In the genomic region with DNA sequence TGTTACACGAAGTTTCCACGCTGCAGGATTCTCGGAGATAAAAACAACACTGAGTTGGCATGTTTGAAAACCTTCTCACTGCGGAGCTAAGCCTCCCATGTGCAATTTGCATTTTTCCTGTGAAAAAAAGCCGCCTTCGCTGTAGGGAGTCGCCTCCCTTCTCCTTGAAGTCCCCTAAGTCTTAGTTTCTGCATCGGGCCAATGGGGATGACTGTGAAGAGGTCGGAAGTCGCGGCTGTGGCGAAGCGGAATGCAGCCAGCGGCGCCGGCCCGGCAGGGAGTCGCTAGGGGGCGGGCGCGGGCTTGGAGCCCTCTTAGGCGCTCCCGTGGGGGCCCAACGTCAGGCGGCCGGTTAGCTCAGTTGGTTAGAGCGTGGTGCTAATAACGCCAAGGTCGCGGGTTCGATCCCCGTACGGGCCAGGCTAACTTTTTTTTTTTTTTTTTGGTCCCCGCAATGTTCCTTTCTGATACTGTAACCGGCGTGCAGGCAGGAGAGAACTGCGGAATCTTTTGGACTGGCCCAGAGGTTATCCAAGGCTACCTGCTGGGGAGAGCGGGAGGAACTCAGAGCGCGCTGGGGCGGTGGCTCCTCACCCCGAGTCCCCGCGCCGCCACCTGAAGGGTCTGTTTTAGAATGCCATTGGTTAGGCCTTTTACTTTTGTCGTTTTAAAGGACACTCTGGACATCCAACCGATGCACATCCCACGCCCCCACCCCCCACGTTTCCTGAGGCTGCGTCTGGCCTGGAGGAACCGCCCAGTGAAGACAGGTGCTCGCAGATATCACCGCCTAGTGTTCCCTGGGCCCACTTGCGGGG, we compare ENCODE assay signal across 8 cellular contexts.
A peak's percentile ranks its signal among the peaks of the same experiment; 100 is the strongest.
DNase-seq lines count a peak whose midpoint lies in the region; TF ChIP-seq lines count a peak whose summit lies in the region.

No MANE protein-coding gene starts in this region.

- no peaks in the 10 kb centered on the region for H3K9me2 ChIP-seq in MM.1S (replicated peaks; ENCODE audit: insufficient read depth, low read length)

- TF ChIP-seq CTCF in HEK293 (tag by site-specific recombination; IDR thresholded peaks at IDR 0.05) = peak; percentile 99
- TF ChIP-seq CTCF in MM.1S (IDR thresholded peaks at IDR 0.05; ENCODE audit: low read length) = peak; percentile 50

- H3F3A ChIP-seq in MM.1S (ENCODE audit: insufficient read depth, low read length) = peaks cover 16% of the 10 kb centered on the region

- POLR2A ChIA-PET in HEK293 (lab: Yijun Ruan, JAX) = interaction anchor here (0.7 to 1.3 kb wide), 4 partner anchors 12 to 351 kb away, joined by 3 to 7 read pairs (median 4); a partner anchor contains a TSS

- H3K27me3 ChIP-seq in MM.1S (replicated peaks; ENCODE audit: insufficient read depth, low read length) = no peaks in the 10 kb centered on the region
- no peaks in the 10 kb centered on the region for H3K27me3 ChIP-seq in neuron (ENCODE audit: insufficient read depth, low read length)

- CTCF ChIA-PET in HEK293 (lab: Yijun Ruan, JAX) = interaction anchor here (0.6 to 1.1 kb wide), 7 partner anchors 13 to 586 kb away, joined by 3 to 7 read pairs (median 4); a partner anchor contains a TSS

- H3K4me3 ChIP-seq in HEK293 (ENCODE audit: low read depth, low read length) (peak overlapping the region; percentile 62), MM.1S (ENCODE audit: low read length) (peak overlapping the region; percentile 65), neuron (ENCODE audit: low read length) (peak overlapping the region; percentile 92)

- DNase-seq in GM03348 (ENCODE audit: low spot score) (peak; percentile 95), MM.1S (peak; percentile 80), SIG-M5 treated with dmso at 0.1 percent for 504 hours (lab: John Stamatoyannopoulos, UW; ENCODE audit: unreplicated experiment) (peak; percentile 86), foreskin melanocyte (peak; percentile 85), stromal cell of bone marrow (ENCODE audit: low read depth) (peak; percentile 82)
- peak; percentile 95 for DNase-seq in activated gamma-delta T cell treated with anti-CD3 and anti-CD28 coated beads, Interleukin-2, amount 50 U/mL, for 16 hours (ENCODE audit: low read depth)

- H4K20me1 ChIP-seq in MM.1S (ENCODE audit: insufficient read depth, low read length) = no peaks in the 10 kb centered on the region

- H2AFZ ChIP-seq in MM.1S (ENCODE audit: low read length) (peak overlapping the region; percentile 91), neuron (ENCODE audit: low read depth, low read length) (peak overlapping the region; percentile 91)

- H3K36me3 ChIP-seq in HEK293 (ENCODE audit: control insufficient read depth in 2 of 2, insufficient read depth in 1 of 2, low read length in 2 of 2) = peaks cover 0 to 9% of the 10 kb centered on the region in 2 experiments; a peak in 1 of 3 replicates
- no peaks in the 10 kb centered on the region for H3K36me3 ChIP-seq in MM.1S (replicated peaks; ENCODE audit: insufficient read depth, low read length)
- no peaks in the 10 kb centered on the region for H3K36me3 ChIP-seq in neuron (ENCODE audit: insufficient read depth, low read length)

- peak overlapping the region; percentile 76 for H3K4me2 ChIP-seq in MM.1S (ENCODE audit: low read depth, low read length)

- H3K9me3 ChIP-seq in HEK293 (ENCODE audit: control insufficient read depth, insufficient read depth, low read depth, low read length) (no peaks in the 10 kb centered on the region), MM.1S (replicated peaks; ENCODE audit: insufficient read depth, low read length) (no peaks in the 10 kb centered on the region), neuron (ENCODE audit: low read length) (no peaks in the 10 kb centered on the region)

- H3K9ac ChIP-seq in MM.1S (ENCODE audit: low read length) = peak overlapping the region; percentile 75

- H3K79me2 ChIP-seq in MM.1S (ENCODE audit: low read length) = peaks cover 4% of the 10 kb centered on the region; the same call in 1 of the 2 replicates

- peak overlapping the region; percentile 78 for H3K27ac ChIP-seq in HEK293 (ENCODE audit: extremely low read depth, low read depth, low read length)
- H3K27ac ChIP-seq in MM.1S (ENCODE audit: low read length) = peak overlapping the region; percentile 84

- H3K4me1 ChIP-seq in HEK293 (ENCODE audit: control insufficient read depth, insufficient read depth, low read length) (peaks cover 13% of the 10 kb centered on the region), MM.1S (ENCODE audit: low read length) (peaks cover 8% of the 10 kb centered on the region; the same call in 1 of the 2 replicates), neuron (ENCODE audit: insufficient read depth, low read length) (peaks cover 22% of the 10 kb centered on the region)

TF ChIP-seq in HEK293, 187 proteins besides CTCF, POLR2A, EP300 and RAD21 (continues in another document):
- TF ChIP-seq, protein P1, sequence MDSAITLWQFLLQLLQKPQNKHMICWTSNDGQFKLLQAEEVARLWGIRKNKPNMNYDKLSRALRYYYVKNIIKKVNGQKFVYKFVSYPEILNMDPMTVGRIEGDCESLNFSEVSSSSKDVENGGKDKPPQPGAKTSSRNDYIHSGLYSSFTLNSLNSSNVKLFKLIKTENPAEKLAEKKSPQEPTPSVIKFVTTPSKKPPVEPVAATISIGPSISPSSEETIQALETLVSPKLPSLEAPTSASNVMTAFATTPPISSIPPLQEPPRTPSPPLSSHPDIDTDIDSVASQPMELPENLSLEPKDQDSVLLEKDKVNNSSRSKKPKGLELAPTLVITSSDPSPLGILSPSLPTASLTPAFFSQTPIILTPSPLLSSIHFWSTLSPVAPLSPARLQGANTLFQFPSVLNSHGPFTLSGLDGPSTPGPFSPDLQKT (IDR thresholded peaks at IDR 0.05; ENCODE audit: borderline replicate concordance, low read depth, low read length) = no peak
- TF ChIP-seq ZNF544 (tag by site-specific recombination; IDR thresholded peaks at IDR 0.05) (no peak), ZBTB17 (tag by site-specific recombination; IDR thresholded peaks at IDR 0.05) (peak; percentile 98), WT1 (tag by site-specific recombination; IDR thresholded peaks at IDR 0.05) (peak; percentile 85), ZNF324 (tag by site-specific recombination; IDR thresholded peaks at IDR 0.05) (peak; percentile 99), ZNF37A (tag by site-specific recombination; IDR thresholded peaks at IDR 0.05) (no peak), ZNF677 (tag by site-specific recombination; IDR thresholded peaks at IDR 0.05) (no peak), GLIS1 (tag by site-specific recombination; IDR thresholded peaks at IDR 0.05) (peak; percentile 65), ZNF404 (tag by site-specific recombination; IDR thresholded peaks at IDR 0.05) (no peak), KLF16 (tag by site-specific recombination; IDR thresholded peaks at IDR 0.05) (peak; percentile 99), FEZF1 (tag by site-specific recombination; IDR thresholded peaks at IDR 0.05) (peak; percentile 17; the same call in 1 of the 2 replicates), ZNF423 (tag by site-specific recombination; IDR thresholded peaks at IDR 0.05) (peak; percentile 51; the same call in 1 of the 2 replicates), ZNF19 (tag by site-specific recombination; IDR thresholded peaks at IDR 0.05; ENCODE audit: low read depth) (no peak)
- TF ChIP-seq, protein P2, sequence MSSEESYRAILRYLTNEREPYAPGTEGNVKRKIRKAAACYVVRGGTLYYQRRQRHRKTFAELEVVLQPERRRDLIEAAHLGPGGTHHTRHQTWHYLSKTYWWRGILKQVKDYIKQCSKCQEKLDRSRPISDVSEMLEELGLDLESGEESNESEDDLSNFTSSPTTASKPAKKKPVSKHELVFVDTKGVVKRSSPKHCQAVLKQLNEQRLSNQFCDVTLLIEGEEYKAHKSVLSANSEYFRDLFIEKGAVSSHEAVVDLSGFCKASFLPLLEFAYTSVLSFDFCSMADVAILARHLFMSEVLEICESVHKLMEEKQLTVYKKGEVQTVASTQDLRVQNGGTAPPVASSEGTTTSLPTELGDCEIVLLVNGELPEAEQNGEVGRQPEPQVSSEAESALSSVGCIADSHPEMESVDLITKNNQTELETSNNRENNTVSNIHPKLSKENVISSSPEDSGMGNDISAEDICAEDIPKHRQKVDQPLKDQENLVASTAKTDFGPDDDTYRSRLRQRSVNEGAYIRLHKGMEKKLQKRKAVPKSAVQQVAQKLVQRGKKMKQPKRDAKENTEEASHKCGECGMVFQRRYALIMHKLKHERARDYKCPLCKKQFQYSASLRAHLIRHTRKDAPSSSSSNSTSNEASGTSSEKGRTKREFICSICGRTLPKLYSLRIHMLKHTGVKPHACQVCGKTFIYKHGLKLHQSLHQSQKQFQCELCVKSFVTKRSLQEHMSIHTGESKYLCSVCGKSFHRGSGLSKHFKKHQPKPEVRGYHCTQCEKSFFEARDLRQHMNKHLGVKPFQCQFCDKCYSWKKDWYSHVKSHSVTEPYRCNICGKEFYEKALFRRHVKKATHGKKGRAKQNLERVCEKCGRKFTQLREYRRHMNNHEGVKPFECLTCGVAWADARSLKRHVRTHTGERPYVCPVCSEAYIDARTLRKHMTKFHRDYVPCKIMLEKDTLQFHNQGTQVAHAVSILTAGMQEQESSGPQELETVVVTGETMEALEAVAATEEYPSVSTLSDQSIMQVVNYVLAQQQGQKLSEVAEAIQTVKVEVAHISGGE (tag by site-specific recombination; conservative IDR thresholded peaks at IDR 0.05; ENCODE audit: low read depth) = peak; percentile 40
- TF ChIP-seq, protein P3, sequence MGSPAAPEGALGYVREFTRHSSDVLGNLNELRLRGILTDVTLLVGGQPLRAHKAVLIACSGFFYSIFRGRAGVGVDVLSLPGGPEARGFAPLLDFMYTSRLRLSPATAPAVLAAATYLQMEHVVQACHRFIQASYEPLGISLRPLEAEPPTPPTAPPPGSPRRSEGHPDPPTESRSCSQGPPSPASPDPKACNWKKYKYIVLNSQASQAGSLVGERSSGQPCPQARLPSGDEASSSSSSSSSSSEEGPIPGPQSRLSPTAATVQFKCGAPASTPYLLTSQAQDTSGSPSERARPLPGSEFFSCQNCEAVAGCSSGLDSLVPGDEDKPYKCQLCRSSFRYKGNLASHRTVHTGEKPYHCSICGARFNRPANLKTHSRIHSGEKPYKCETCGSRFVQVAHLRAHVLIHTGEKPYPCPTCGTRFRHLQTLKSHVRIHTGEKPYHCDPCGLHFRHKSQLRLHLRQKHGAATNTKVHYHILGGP (tag by site-specific recombination; IDR thresholded peaks at IDR 0.05) = no peak
- TF ChIP-seq, protein P4, sequence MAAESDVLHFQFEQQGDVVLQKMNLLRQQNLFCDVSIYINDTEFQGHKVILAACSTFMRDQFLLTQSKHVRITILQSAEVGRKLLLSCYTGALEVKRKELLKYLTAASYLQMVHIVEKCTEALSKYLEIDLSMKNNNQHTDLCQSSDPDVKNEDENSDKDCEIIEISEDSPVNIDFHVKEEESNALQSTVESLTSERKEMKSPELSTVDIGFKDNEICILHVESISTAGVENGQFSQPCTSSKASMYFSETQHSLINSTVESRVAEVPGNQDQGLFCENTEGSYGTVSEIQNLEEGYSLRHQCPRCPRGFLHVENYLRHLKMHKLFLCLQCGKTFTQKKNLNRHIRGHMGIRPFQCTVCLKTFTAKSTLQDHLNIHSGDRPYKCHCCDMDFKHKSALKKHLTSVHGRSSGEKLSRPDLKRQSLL (tag by site-specific recombination; IDR thresholded peaks at IDR 0.05) = peak; percentile 18; the same call in 1 of the 2 replicates

Comparison
In these comparisons a context has a peak if more than half of its experiments do, and no peak if none do; other contexts are left out.
1. Peak in every context shown above with its lines: DNase-seq, H3K4me3 ChIP-seq and H3K27ac ChIP-seq.